15 cellular contexts compared by ENCODE assay signal in genomic region chr2:47708801-47709499, GRCh38.
DNase-seq lines count a peak whose midpoint lies in the region; ATAC-seq and FAIRE-seq lines count a peak whose summit lies in the region.
"Had no signal": no experiment of that assay in that cellular context is flagged by ENCODE, and none has a peak within 500 bp of the region (broad histone marks: within the 10 kb centered on the region; RNA-seq: fewer than 3 reads in every experiment).

No MANE protein-coding gene starts in this region.

- no peak for DNase-seq in HT-29 (ENCODE audit: low spot score)
- no peak for DNase-seq in NCI-H1436 treated with DMSO at 0.1 percent for 48 hours (lab: John Stamatoyannopoulos, UW)
- no peak for DNase-seq in HTR-8/SVneo (ENCODE audit: insufficient read length, low spot score)
- no peak for DNase-seq in T1000 (lab: John Stamatoyannopoulos, UW)
- DNase-seq: amygdala, foreskin fibroblast, GF-D8, NCI-H748 treated with DMSO at 0.1 percent for 48 hours, SJCRH30 had no signal

- FAIRE-seq in HTR-8/SVneo (lab: Jason Lieb, UNC) = no peak
- FAIRE-seq: islet of Langerhans had no signal

- H3K4me3 Mint-ChIP-seq in activated T-helper 17 cell treated with anti-CD3 and anti-CD28 coated beads, Interleukin-2, amount 50 U/mL, for 72 hours = no peak overlapping the region
- H3K4me3 Mint-ChIP-seq: GM23338 had no signal

- ATAC-seq in GM18858 (IDR thresholded peaks at IDR 0.05; ENCODE audit: unreplicated experiment) = peak; percentile 84
- ATAC-seq in GM21515 (IDR thresholded peaks at IDR 0.05; ENCODE audit: unreplicated experiment) = peak; percentile 71
- peak; percentile 70 for ATAC-seq in HG03064 (IDR thresholded peaks at IDR 0.05; ENCODE audit: low read depth, unreplicated experiment)
- peak; percentile 19 for ATAC-seq in activated T-helper 17 cell treated with anti-CD3 and anti-CD28 coated beads, Interleukin-2, amount 50 U/mL, for 72 hours (replicated peaks)
- ATAC-seq: GM23338 had no signal

- H3K27ac Mint-ChIP-seq in activated T-helper 17 cell treated with anti-CD3 and anti-CD28 coated beads, Interleukin-2, amount 50 U/mL, for 72 hours = no peak overlapping the region
- H3K27ac Mint-ChIP-seq: GM23338 had no signal

- H3K4me1 Mint-ChIP-seq in activated T-helper 17 cell treated with anti-CD3 and anti-CD28 coated beads, Interleukin-2, amount 50 U/mL, for 72 hours = no peaks in the 10 kb centered on the region
- H3K4me1 Mint-ChIP-seq: GM23338 had no signal

- no peaks in the 10 kb centered on the region for H3K9me3 Mint-ChIP-seq in activated T-helper 17 cell treated with anti-CD3 and anti-CD28 coated beads, Interleukin-2, amount 50 U/mL, for 72 hours
- H3K9me3 Mint-ChIP-seq: GM23338 had no signal

- H3K27me3 Mint-ChIP-seq in activated T-helper 17 cell treated with anti-CD3 and anti-CD28 coated beads, Interleukin-2, amount 50 U/mL, for 72 hours = peaks cover 3% of the 10 kb centered on the region

- H3K36me3 Mint-ChIP-seq in activated T-helper 17 cell treated with anti-CD3 and anti-CD28 coated beads, Interleukin-2, amount 50 U/mL, for 72 hours (ENCODE audit: low read depth) = no peaks in the 10 kb centered on the region

Comparison
In these comparisons a context has a peak if more than half of its experiments do, and no peak if none do; other contexts are left out.
1. ATAC-seq: peak in every context shown above with its lines; median percentile 84 in GM18858; 71 in GM21515; 70 in HG03064; 19 in activated T-helper 17 cell treated with anti-CD3 and anti-CD28 coated beads, Interleukin-2, amount 50 U/mL, for 72 hours.